ENCODE assay signal across 16 cellular contexts in the genomic region with DNA sequence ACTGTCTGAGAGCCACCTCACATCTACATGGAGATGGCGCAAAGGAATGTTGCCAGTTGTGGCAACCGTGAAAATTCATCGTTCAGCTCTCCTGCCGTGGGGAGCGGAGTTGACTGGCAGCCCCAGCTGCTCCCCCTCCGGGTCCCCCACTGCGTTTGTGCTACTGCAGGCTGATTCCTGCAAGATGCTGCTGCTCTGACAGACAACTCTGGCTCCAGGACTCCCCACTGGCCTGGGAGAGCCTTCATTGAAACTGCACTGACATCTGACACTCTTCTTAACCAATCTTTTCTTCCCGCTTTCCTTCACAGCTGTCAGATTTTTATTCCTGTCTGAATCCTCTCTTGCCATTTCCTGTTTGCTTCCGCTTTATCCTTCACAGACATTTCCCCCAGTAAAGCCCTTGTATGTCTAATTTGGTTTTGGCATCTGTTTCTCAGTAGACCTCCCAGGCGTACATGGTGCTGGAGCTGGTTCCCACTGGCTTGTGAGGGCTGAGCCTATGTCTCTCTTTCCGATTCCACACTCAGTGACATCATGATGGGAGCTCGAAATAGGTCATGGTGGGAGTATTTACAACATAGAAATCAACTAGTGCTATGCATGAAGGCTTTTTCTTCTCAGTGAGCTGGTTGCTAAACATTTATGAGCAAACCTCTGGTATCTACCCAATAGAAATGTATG. TPM values are rescaled to one million over a fixed set of nuclear protein-coding genes. Genes with fewer than 3 reads are reported as not detected.
A peak's percentile ranks its signal among the peaks of the same experiment; 100 is the strongest.
DNase-seq lines count a peak whose midpoint lies in the region; ATAC-seq and TF ChIP-seq lines count a peak whose summit lies in the region.
"Had no signal": no experiment of that assay in that cellular context is flagged by ENCODE, and none has a peak within 500 bp of the region (broad histone marks: within the 10 kb centered on the region; RNA-seq: fewer than 3 reads in every experiment).

No MANE protein-coding gene starts in this region.

- TF ChIP-seq CTCF in fibroblast of mammary gland (conservative IDR thresholded peaks at IDR 0.05; ENCODE audit: control insufficient read depth, insufficient read depth, low read depth, low read length) (no peak), osteoblast (IDR thresholded peaks at IDR 0.05; ENCODE audit: extremely low read depth, low read depth, low read length) (no peak)

- no peaks in the 10 kb centered on the region for H3K36me3 ChIP-seq in osteoblast (ENCODE audit: insufficient read depth, low read length)
- H3K36me3 ChIP-seq: lower lobe of right lung, tibial artery, WERI-Rb-1 had no signal

- H3K4me2 ChIP-seq in osteoblast (ENCODE audit: insufficient read depth, low read length): peak overlapping the region; percentile 69

- H3K27me3 ChIP-seq in osteoblast (ENCODE audit: insufficient read depth, low read length): peaks cover 19% of the 10 kb centered on the region
- H3K27me3 ChIP-seq: tibial artery had no signal

- no peaks in the 10 kb centered on the region for H4K20me1 ChIP-seq in osteoblast (ENCODE audit: insufficient read depth, low read length)

- no peaks in the 10 kb centered on the region for H3K79me2 ChIP-seq in osteoblast (ENCODE audit: insufficient read depth, low read length)

- DNase-seq in Daoy (ENCODE audit: low read depth): peak; percentile 4
- DNase-seq in NCI-H69 (lab: John Stamatoyannopoulos, UW): peak; percentile 13
- DNase-seq in fibroblast of mammary gland (ENCODE audit: low read depth): peak; percentile 35
- no peak for DNase-seq in osteoblast (ENCODE audit: insufficient read length, low spot score, missing footprints)
- DNase-seq in EL: no peak
- DNase-seq in NCI-H748 treated with DMSO at 0.1 percent for 48 hours (lab: John Stamatoyannopoulos, UW): no peak
- DNase-seq: activated naive CD4-positive, alpha-beta T cell treated with Interleukin-2 at 50 U/mL for 16 hours; lower lobe of right lung; NCI-H226; SW 1271; tibial artery; WERI-Rb-1 had no signal

- H3K9me3 ChIP-seq in osteoblast (ENCODE audit: low read depth, low read length): no peaks in the 10 kb centered on the region
- H3K9me3 ChIP-seq: lower lobe of right lung, tibial artery had no signal

- no peak overlapping the region for H3K27ac ChIP-seq in osteoblast (ENCODE audit: low read depth, low read length)
- H3K27ac ChIP-seq: epithelial cell of prostate, lower lobe of right lung, tibial artery, WERI-Rb-1 had no signal

- H3K4me1 ChIP-seq in osteoblast (ENCODE audit: insufficient read depth, low read length): no peaks in the 10 kb centered on the region
- H3K4me1 ChIP-seq: lower lobe of right lung, tibial artery had no signal

- H3K4me3 ChIP-seq in fibroblast of mammary gland (ENCODE audit: control insufficient read depth, low read depth, low read length): no peak overlapping the region
- peak overlapping the region; percentile 43 for H3K4me3 ChIP-seq in osteoblast (ENCODE audit: insufficient read depth, low read length)
- H3K4me3 ChIP-seq: lower lobe of right lung, tibial artery had no signal

- ATAC-seq in HG03378 (IDR thresholded peaks at IDR 0.05; ENCODE audit: unreplicated experiment): no peak
- no peak for ATAC-seq in HG02852 (IDR thresholded peaks at IDR 0.05; ENCODE audit: unreplicated experiment)
- ATAC-seq: lower lobe of right lung, PC-3 had no signal

- peak overlapping the region; percentile 82 for H2AFZ ChIP-seq in osteoblast (ENCODE audit: low read length)

RNA-seq across cellular contexts. Expression of a gene that starts 9.5 kb away (rescaled TPM):
- 8.7 and 11.1 TPM in 2 replicates for total RNA-seq in Daoy (2014; rRNA removed; shearing (Covaris generic))
- 43.3 and 48.1 TPM in 2 replicates for total RNA-seq in osteoblast

RNA-seq across cellular contexts. Expression of a gene that starts 53.9 kb away (rescaled TPM):
- total RNA-seq in Daoy (2014; rRNA removed; shearing (Covaris generic)): 2.5 and 3.5 TPM in 2 replicates
- total RNA-seq in osteoblast: 10.6 and 11.2 TPM in 2 replicates

Comparison
In these comparisons a context has a peak if more than half of its experiments do, and no peak if none do; other contexts are left out.
1. DNase-seq: peak in Daoy (single experiment), NCI-H69 (single experiment) and fibroblast of mammary gland (single experiment); none in osteoblast (single experiment), EL (single experiment) and NCI-H748 treated with DMSO at 0.1 percent for 48 hours (single experiment).